29 cellular contexts compared by ENCODE assay signal in the genomic region with DNA sequence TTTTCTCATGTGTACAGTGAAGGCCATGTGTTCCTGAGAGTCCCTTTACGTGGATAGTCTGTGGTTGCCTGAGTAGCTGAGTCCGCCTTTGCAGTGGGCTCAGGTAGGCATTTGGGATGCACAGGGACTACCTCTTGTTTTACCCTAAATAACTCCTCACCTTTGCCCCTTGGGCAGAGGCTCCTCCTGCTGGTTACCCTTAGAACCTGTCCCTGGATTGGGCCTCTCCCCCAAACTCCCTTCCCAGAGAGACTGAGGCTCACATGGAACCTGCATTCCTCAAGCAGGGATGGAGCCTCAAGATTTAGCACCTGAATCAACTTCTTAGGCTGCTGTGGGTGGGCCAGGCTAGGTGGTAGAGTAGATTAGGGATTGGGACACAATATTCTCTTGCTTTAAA.
"Had no signal": no experiment of that assay in that cellular context is flagged by ENCODE, and none has a peak within 500 bp of the region (broad histone marks: within the 10 kb centered on the region; RNA-seq: fewer than 3 reads in every experiment).

No MANE protein-coding gene starts in this region.

- H3K9me3 ChIP-seq: colonic mucosa, lower lobe of right lung, psoas muscle, upper lobe of left lung had no signal

- ATAC-seq: activated CD8-positive, alpha-beta T cell treated with anti-CD3 and anti-CD28 coated beads for 36 hours; activated naive CD4-positive, alpha-beta T cell treated with anti-CD3 and anti-CD28 coated beads, Interleukin-2, amount 50 U/mL, for 72 hours; activated T-cell treated with anti-CD3 and anti-CD28 coated beads, Interleukin-2, amount 50 U/mL, for 4 hours; activated T-helper 17 cell treated with anti-CD3 and anti-CD28 coated beads, Interleukin-2, amount 50 U/mL, for 72 hours; left colon; lower lobe of right lung; natural killer cell; psoas muscle; stimulated activated memory B cell treated with anti-CD40 and anti-IgM and Interleukin-4, amounts not matched to agents 10 μg/mL and 1 μg/mL and 100 μg/mL, for 72 hours; stimulated activated naive CD8-positive, alpha-beta T cell treated with anti-CD3 and anti-CD28 coated beads, Interleukin-15, amount 100 ng/mL, for 72 hours had no signal

- H3K36me3 ChIP-seq: colonic mucosa, lower lobe of right lung, neural progenitor cell, upper lobe of left lung had no signal

- H3K27me3 ChIP-seq: colonic mucosa, neural progenitor cell, upper lobe of left lung had no signal

- H3K4me2 ChIP-seq: neural progenitor cell, smooth muscle cell had no signal

- H3K9ac ChIP-seq: neural progenitor cell, parathyroid adenoma had no signal

- H3K27ac Mint-ChIP-seq: activated B cell treated with CpG ODN at 0.5 μM for 24 hours; activated CD8-positive, alpha-beta T cell treated with anti-CD3 and anti-CD28 coated beads for 36 hours; activated naive CD4-positive, alpha-beta T cell treated with anti-CD3 and anti-CD28 coated beads, Interleukin-2, amount 50 U/mL, for 72 hours; activated T-helper 17 cell treated with anti-CD3 and anti-CD28 coated beads, Interleukin-2, amount 50 U/mL, for 72 hours; immature natural killer cell; natural killer cell; neural progenitor cell; stimulated activated memory B cell treated with anti-CD40 and anti-IgM and Interleukin-4, amounts not matched to agents 10 μg/mL and 1 μg/mL and 100 μg/mL, for 72 hours; stimulated activated naive CD8-positive, alpha-beta T cell treated with anti-CD3 and anti-CD28 coated beads, Interleukin-15, amount 100 ng/mL, for 72 hours had no signal

- H3K27ac ChIP-seq: colonic mucosa, lower lobe of right lung, neural progenitor cell, parathyroid adenoma, psoas muscle, upper lobe of left lung had no signal

- H2AFZ ChIP-seq: neural progenitor cell, parathyroid adenoma had no signal

- H3K4me1 ChIP-seq: lower lobe of right lung, parathyroid adenoma, psoas muscle had no signal

- H3K4me3 ChIP-seq: colonic mucosa, lower lobe of right lung, neural progenitor cell, psoas muscle, smooth muscle cell, upper lobe of left lung had no signal

- H3K79me2 ChIP-seq: parathyroid adenoma had no signal

- DNase-seq: activated B cell treated with CpG ODN at 0.5 μM for 24 hours; activated CD4-positive, alpha-beta T cell treated with anti-CD3 and anti-CD28 coated beads, Interleukin-2, amount 50 U/mL, for 1 hour; activated CD8-positive, alpha-beta T cell treated with anti-CD3 and anti-CD28 coated beads for 36 hours; activated T-cell treated with anti-CD3 and anti-CD28 coated beads, Interleukin-2, amount 50 U/mL, for 4 hours; colonic mucosa; effector CD8-positive, alpha-beta T cell; head of caudate nucleus; hippocampal formation; immature natural killer cell; kidney; left colon; lower lobe of right lung; mesendoderm; natural killer cell; occipital lobe; psoas muscle; stimulated activated CD4-positive, alpha-beta T cell treated with anti-CD3 and anti-CD28 coated beads, Interleukin-1b, Interleukin-23, amount 100 ng/mL, for 48 hours; stimulated activated CD4-positive, alpha-beta T cell treated with anti-CD3 and anti-CD28 coated beads, Interleukin-4, amount 100 ng/mL, for 4 hours; stimulated activated CD8-positive, alpha-beta memory T cell treated with anti-CD3 and anti-CD28 coated beads, Interleukin-4, amount 100 ng/mL, for 48 hours; stimulated activated naive CD8-positive, alpha-beta T cell treated with anti-CD3 and anti-CD28 coated beads, Interleukin-15, amount 100 ng/mL, for 72 hours; substantia nigra; T-helper 2 cell; upper lobe of left lung had no signal

- H3K36me3 Mint-ChIP-seq: activated naive CD4-positive, alpha-beta T cell treated with anti-CD3 and anti-CD28 coated beads, Interleukin-2, amount 50 U/mL, for 72 hours; immature natural killer cell; natural killer cell; neural progenitor cell; stimulated activated memory B cell treated with anti-CD40 and anti-IgM and Interleukin-4, amounts not matched to agents 10 μg/mL and 1 μg/mL and 100 μg/mL, for 72 hours had no signal

- H3K4me3 Mint-ChIP-seq: activated B cell treated with CpG ODN at 0.5 μM for 24 hours; activated CD8-positive, alpha-beta T cell treated with anti-CD3 and anti-CD28 coated beads for 36 hours; activated T-cell treated with anti-CD3 and anti-CD28 coated beads, Interleukin-2, amount 50 U/mL, for 4 hours; activated T-helper 17 cell treated with anti-CD3 and anti-CD28 coated beads, Interleukin-2, amount 50 U/mL, for 72 hours; immature natural killer cell; natural killer cell; neural progenitor cell; stimulated activated memory B cell treated with anti-CD40 and anti-IgM and Interleukin-4, amounts not matched to agents 10 μg/mL and 1 μg/mL and 100 μg/mL, for 72 hours; stimulated activated naive CD8-positive, alpha-beta T cell treated with anti-CD3 and anti-CD28 coated beads, Interleukin-15, amount 100 ng/mL, for 72 hours had no signal

- H3K9me3 Mint-ChIP-seq: activated B cell treated with CpG ODN at 0.5 μM for 24 hours; activated CD8-positive, alpha-beta T cell treated with anti-CD3 and anti-CD28 coated beads for 36 hours; activated naive CD4-positive, alpha-beta T cell treated with anti-CD3 and anti-CD28 coated beads, Interleukin-2, amount 50 U/mL, for 72 hours; activated T-cell treated with anti-CD3 and anti-CD28 coated beads, Interleukin-2, amount 50 U/mL, for 4 hours; activated T-helper 17 cell treated with anti-CD3 and anti-CD28 coated beads, Interleukin-2, amount 50 U/mL, for 72 hours; natural killer cell; neural progenitor cell; stimulated activated memory B cell treated with anti-CD40 and anti-IgM and Interleukin-4, amounts not matched to agents 10 μg/mL and 1 μg/mL and 100 μg/mL, for 72 hours; stimulated activated naive CD8-positive, alpha-beta T cell treated with anti-CD3 and anti-CD28 coated beads, Interleukin-15, amount 100 ng/mL, for 72 hours had no signal

- H3K4me1 Mint-ChIP-seq: activated B cell treated with CpG ODN at 0.5 μM for 24 hours; activated T-helper 17 cell treated with anti-CD3 and anti-CD28 coated beads, Interleukin-2, amount 50 U/mL, for 72 hours; immature natural killer cell; natural killer cell; stimulated activated memory B cell treated with anti-CD40 and anti-IgM and Interleukin-4, amounts not matched to agents 10 μg/mL and 1 μg/mL and 100 μg/mL, for 72 hours; stimulated activated naive CD8-positive, alpha-beta T cell treated with anti-CD3 and anti-CD28 coated beads, Interleukin-15, amount 100 ng/mL, for 72 hours had no signal
